In the genomic region with DNA sequence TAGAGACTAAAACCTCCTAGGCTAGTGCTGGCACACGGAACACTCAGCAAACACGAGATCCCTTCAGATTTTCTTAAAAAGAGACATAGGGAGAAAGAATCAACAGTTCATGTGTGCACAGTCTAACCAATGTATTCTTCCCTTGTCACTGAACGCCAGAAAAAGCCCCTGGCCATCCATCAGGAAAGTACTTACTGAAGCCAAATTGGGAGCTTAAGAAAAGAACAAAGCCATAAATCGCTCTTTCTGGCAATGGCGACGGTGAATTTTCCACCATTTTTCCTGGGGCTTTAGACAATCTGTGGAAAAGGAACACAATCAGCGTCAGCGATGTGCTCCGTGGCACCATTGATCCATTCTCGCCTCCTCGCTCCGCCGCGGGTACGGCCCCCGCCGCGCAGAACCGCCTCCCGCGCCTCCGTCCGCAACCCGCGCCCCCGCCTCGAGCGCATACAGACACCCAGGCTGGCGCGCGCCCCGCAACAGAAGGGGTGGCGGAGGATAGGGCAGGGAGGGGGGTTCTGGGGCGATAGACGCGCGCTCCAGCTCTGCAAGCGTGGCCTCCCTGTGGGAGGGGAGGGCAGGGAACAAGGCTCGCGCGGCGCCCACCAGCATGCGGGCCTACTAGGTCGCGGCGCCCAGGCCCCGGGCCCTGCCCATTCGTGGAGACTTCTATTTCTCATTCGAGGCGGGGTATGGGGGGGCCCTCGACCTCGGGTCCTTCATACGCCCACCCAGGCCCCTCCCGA, we compare ENCODE assay signal across 8 cellular contexts. TPM values are rescaled to one million over a fixed set of nuclear protein-coding genes. Genes with fewer than 3 reads are reported as not detected.
DNase-seq lines count a peak whose midpoint lies in the region; ATAC-seq and TF ChIP-seq lines count a peak whose summit lies in the region.

No MANE protein-coding gene starts in this region.

- TF ChIP-seq CTCF in WERI-Rb-1 (IDR thresholded peaks at IDR 0.05; ENCODE audit: low read depth, low read length) = no peak
- no peak for TF ChIP-seq CTCF in lung (IDR thresholded peaks at IDR 0.05; ENCODE audit: control extremely low read depth, extremely low read depth)

- H3K27ac ChIP-seq in WERI-Rb-1 (peak overlapping the region; percentile 98), lung (ENCODE audit: low read depth in 1 of 2, low read length in 1 of 2) (peak overlapping the region; percentile 93 to 99)
- peak overlapping the region; percentile 96 for H3K27ac ChIP-seq in effector memory CD4-positive, alpha-beta T cell (ENCODE audit: insufficient read depth, low read length, poor library complexity, severe bottlenecking)

- WGBS in lung, 2 donors = 0% methylated on average over 48 to 54 of the region's 54 CpGs

- DNase-seq in activated CD8-positive, alpha-beta memory T cell treated with anti-CD3 and anti-CD28 coated beads for 24 hours = peak; percentile 69
- DNase-seq in activated CD8-positive, alpha-beta memory T cell treated with anti-CD3 and anti-CD28 coated beads, Interleukin-2, amount 50 U/mL, for 48 hours = no peak
- DNase-seq in NCI-H1694 (lab: John Stamatoyannopoulos, UW) = peak; percentile 94
- peak; percentile 85 for DNase-seq in WERI-Rb-1
- DNase-seq in effector memory CD4-positive, alpha-beta T cell = peak in 2 of 3 donors; percentile 60 to 66
- no peak for DNase-seq in lung (ENCODE audit: low spot score)
- DNase-seq in stimulated activated CD4-positive, alpha-beta T cell treated with anti-CD3 and anti-CD28 coated beads, TNF-alpha, amount 100 ng/mL, for 48 hours (ENCODE audit: low read depth in 3 of 3) = peak in 2 of 3 donors; percentile 38 to 49

- H3K9me3 ChIP-seq in WERI-Rb-1 (ENCODE audit: severe bottlenecking) = no peaks in the 10 kb centered on the region
- H3K9me3 ChIP-seq in effector memory CD4-positive, alpha-beta T cell (ENCODE audit: control insufficient read depth, low read length) = no peaks in the 10 kb centered on the region
- no peaks in the 10 kb centered on the region for H3K9me3 ChIP-seq in lung (ENCODE audit: control insufficient read depth in 2 of 2, insufficient read depth in 1 of 2, low read length in 1 of 2)

- H3K36me3 ChIP-seq in WERI-Rb-1 (peaks cover 19% of the 10 kb centered on the region), lung (ENCODE audit: control insufficient read depth in 2 of 2, insufficient read depth in 2 of 2, low read length in 2 of 2) (peaks cover 0 to 7% of the 10 kb centered on the region in 2 donors)
- no peaks in the 10 kb centered on the region for H3K36me3 ChIP-seq in effector memory CD4-positive, alpha-beta T cell (ENCODE audit: control insufficient read depth, insufficient read depth, low read length)

- peak; percentile 32 for ATAC-seq in HG02763 (IDR thresholded peaks at IDR 0.05; ENCODE audit: unreplicated experiment)
- ATAC-seq in lung (ENCODE audit: insufficient read depth, low FRiP score) = peak; percentile 46

- peak overlapping the region; percentile 81 for H3K4me3 ChIP-seq in WERI-Rb-1 (ENCODE audit: low read depth, low read length)
- peak overlapping the region; percentile 57 for H3K4me3 ChIP-seq in effector memory CD4-positive, alpha-beta T cell (ENCODE audit: insufficient read depth, low read depth, low read length, poor library complexity, severe bottlenecking)
- peak overlapping the region; percentile 70 for H3K4me3 ChIP-seq in lung

- no peaks in the 10 kb centered on the region for H3K27me3 ChIP-seq in WERI-Rb-1 (ENCODE audit: insufficient read depth, low read depth, severe bottlenecking)
- no peaks in the 10 kb centered on the region for H3K27me3 ChIP-seq in effector memory CD4-positive, alpha-beta T cell (replicated peaks; ENCODE audit: control insufficient read depth, insufficient read depth, low read length, poor library complexity, severe bottlenecking)
- H3K27me3 ChIP-seq in lung (ENCODE audit: control insufficient read depth, insufficient read depth) = no peaks in the 10 kb centered on the region

- H3K4me1 ChIP-seq in effector memory CD4-positive, alpha-beta T cell (ENCODE audit: control insufficient read depth, insufficient read depth, low read length, poor library complexity, severe bottlenecking) = peaks cover 16% of the 10 kb centered on the region
- peaks cover 0 to 4% of the 10 kb centered on the region in 2 donors for H3K4me1 ChIP-seq in lung (ENCODE audit: control insufficient read depth in 2 of 2, insufficient read depth in 2 of 2, low read length in 2 of 2)

RNA-seq across cellular contexts. Expression of a gene that starts 0.5 kb away (rescaled TPM):
- 10 to 100 TPM; 18.6 to 30.6 TPM for total RNA-seq in lung
- polyA plus RNA-seq in lung = 10 to 100 TPM; 20.4 to 27.9 TPM

RNA-seq across cellular contexts. Expression of a gene that starts 0.6 kb away (rescaled TPM):
- total RNA-seq in lung = 100 to 1,000 TPM in 1 of 2 donors, 10 to 100 TPM in 1; 77.1 to 310 TPM
- 10 to 100 TPM; 19.0 to 24.8 TPM for polyA plus RNA-seq in lung

Comparison
In these comparisons a context has a peak if more than half of its experiments do, and no peak if none do; other contexts are left out.
1. DNase-seq: peak in activated CD8-positive, alpha-beta memory T cell treated with anti-CD3 and anti-CD28 coated beads for 24 hours (single experiment), NCI-H1694 (single experiment), WERI-Rb-1 (single experiment), effector memory CD4-positive, alpha-beta T cell (2 of 3) and stimulated activated CD4-positive, alpha-beta T cell treated with anti-CD3 and anti-CD28 coated beads, TNF-alpha, amount 100 ng/mL, for 48 hours (2 of 3); none in activated CD8-positive, alpha-beta memory T cell treated with anti-CD3 and anti-CD28 coated beads, Interleukin-2, amount 50 U/mL, for 48 hours (single experiment) and lung (single experiment).
2. Peak in every context shown above with its lines, with median percentiles within 50 percentile points of each other: H3K27ac ChIP-seq and H3K4me3 ChIP-seq.